ENCODE assay signal across 1 cellular context in the genomic region with DNA sequence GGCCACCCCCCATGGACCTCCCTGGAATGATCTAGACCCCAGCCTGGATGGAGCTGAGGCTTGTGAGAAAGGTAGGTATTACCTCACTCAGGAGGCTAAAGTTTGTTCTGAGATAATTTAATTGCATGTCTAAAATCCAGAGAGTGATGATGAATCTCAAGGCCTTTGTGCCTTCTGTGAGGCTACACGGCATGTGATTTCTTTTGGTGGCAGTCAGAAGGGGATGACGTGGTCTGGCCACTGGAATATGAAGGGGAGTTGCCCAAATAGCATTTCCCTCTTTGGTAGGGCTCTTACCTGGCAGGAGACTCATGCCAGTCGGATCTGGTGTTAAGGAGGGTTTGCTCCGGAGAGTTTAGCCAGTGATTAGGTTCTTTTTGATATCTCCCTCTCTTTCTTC.
TF ChIP-seq lines count a peak whose summit lies in the region.

No MANE protein-coding gene starts in this region.

TF ChIP-seq in H1, 55 proteins besides CTCF, POLR2A, EP300 and RAD21:
- TF ChIP-seq GABPA (IDR thresholded peaks at IDR 0.05; ENCODE audit: borderline replicate concordance, insufficient read depth, low read length) (no peak), NANOG (IDR thresholded peaks at IDR 0.05; ENCODE audit: insufficient read depth, low read depth, low read length, poor library complexity, severe bottlenecking) (no peak), RXRA (IDR thresholded peaks at IDR 0.05; ENCODE audit: insufficient read depth, low read depth, low read length) (no peak), ZNF274 (IDR thresholded peaks at IDR 0.05; ENCODE audit: borderline replicate concordance, extremely low read depth, low read length) (no peak), CHD2 (IDR thresholded peaks at IDR 0.05; ENCODE audit: low read length) (no peak), JUND (IDR thresholded peaks at IDR 0.05; ENCODE audit: low read length) (no peak), FOSL1 (IDR thresholded peaks at IDR 0.05; ENCODE audit: insufficient read depth, low read depth, low read length) (no peak), TAF1 (IDR thresholded peaks at IDR 0.05; ENCODE audit: low read depth, low read length) (no peak), RNF2 (IDR thresholded peaks at IDR 0.05; ENCODE audit: borderline replicate concordance, low read depth, low read length, missing control alignments, poor library complexity, severe bottlenecking) (no peak), NRF1 (IDR thresholded peaks at IDR 0.05; ENCODE audit: low read depth, low read length) (no peak), SUZ12 (IDR thresholded peaks at IDR 0.05; ENCODE audit: low read length) (no peak), SP4 (IDR thresholded peaks at IDR 0.05; ENCODE audit: low read length) (no peak), PHF8 (conservative IDR thresholded peaks at IDR 0.05; ENCODE audit: low read depth, low read length) (no peak)
